In the genomic region with DNA sequence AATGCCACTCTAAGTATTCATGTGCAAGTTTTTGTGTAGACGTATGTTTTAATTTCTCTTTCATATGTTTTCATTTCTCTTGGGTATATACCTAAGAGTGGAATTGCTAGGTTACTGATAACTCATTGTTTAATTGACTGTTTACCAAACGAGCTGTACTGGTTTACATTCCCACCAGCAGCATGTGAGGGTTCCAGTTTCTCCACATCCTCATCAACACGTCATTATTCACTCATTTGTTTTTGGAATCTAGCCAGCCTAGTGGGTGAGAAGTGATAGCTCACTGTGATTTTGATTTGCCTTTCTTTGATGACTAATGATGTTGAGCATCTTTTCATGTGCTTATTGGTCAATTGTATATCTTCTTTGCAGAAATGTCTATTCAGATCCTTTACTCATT, we compare ENCODE assay signal across 13 cellular contexts. TPM values are rescaled to one million over a fixed set of nuclear protein-coding genes. Genes with fewer than 3 reads are reported as not detected.
DNase-seq lines count a peak whose midpoint lies in the region; ATAC-seq and TF ChIP-seq lines count a peak whose summit lies in the region.
"Had no signal": no experiment of that assay in that cellular context is flagged by ENCODE, and none has a peak within 500 bp of the region (broad histone marks: within the 10 kb centered on the region; RNA-seq: fewer than 3 reads in every experiment).

No MANE protein-coding gene starts in this region.

- 63% methylated on average over 3 of the region's 3 CpGs for WGBS in smooth muscle cell (ENCODE audit: low lambda C conversion rate)

- H3K27ac ChIP-seq in smooth muscle cell (ENCODE audit: low read depth): peak overlapping the region; percentile 85
- H3K27ac ChIP-seq: coronary artery, parathyroid adenoma had no signal

- H3K36me3 Mint-ChIP-seq in activated CD8-positive, alpha-beta memory T cell treated with anti-CD3 and anti-CD28 coated beads, Interleukin-2, amount 10 ng/mL, durations not matched to agents 7 days and 5 days: peaks cover 72% of the 10 kb centered on the region

- peaks cover 81% of the 10 kb centered on the region for H3K79me2 ChIP-seq in smooth muscle cell (ENCODE audit: low read depth)
- H3K79me2 ChIP-seq: parathyroid adenoma had no signal

- H3K4me2 ChIP-seq in smooth muscle cell: peak overlapping the region; percentile 70

- H3K4me3 Mint-ChIP-seq in activated CD8-positive, alpha-beta memory T cell treated with anti-CD3 and anti-CD28 coated beads, Interleukin-2, amount 10 ng/mL, durations not matched to agents 7 days and 5 days: no peak overlapping the region

- H3F3A ChIP-seq in smooth muscle cell (ENCODE audit: low read depth): peaks cover 6% of the 10 kb centered on the region

- DNase-seq in activated CD8-positive, alpha-beta memory T cell treated with anti-CD3 and anti-CD28 coated beads, Interleukin-2, amount 10 ng/mL, durations not matched to agents 7 days and 5 days: no peak
- DNase-seq in activated CD8-positive, alpha-beta memory T cell treated with anti-CD3 and anti-CD28 coated beads, Interleukin-2, amount 50 U/mL, for 4 hours: no peak
- DNase-seq in RKO (ENCODE audit: low spot score) (peak; percentile 97), epithelial cell of esophagus (ENCODE audit: low read depth) (peak; percentile 99), smooth muscle cell (lab: John Stamatoyannopoulos, UW; ENCODE audit: unreplicated experiment) (no peak), SW480 (ENCODE audit: low spot score) (no peak)
- DNase-seq: activated CD4-positive, alpha-beta T cell treated with anti-CD3 and anti-CD28 coated beads, Interleukin-2, amount 50 U/mL, for 48 hours; AML-193; NCI-H146 had no signal

- H3K9me3 Mint-ChIP-seq in activated CD8-positive, alpha-beta memory T cell treated with anti-CD3 and anti-CD28 coated beads, Interleukin-2, amount 10 ng/mL, durations not matched to agents 7 days and 5 days (ENCODE audit: low read depth): peaks cover 8% of the 10 kb centered on the region

- TF ChIP-seq CTCF in epithelial cell of esophagus (IDR thresholded peaks at IDR 0.05; ENCODE audit: insufficient read depth, low read depth, low read length, missing control alignments) (no peak), smooth muscle cell (IDR thresholded peaks at IDR 0.05; ENCODE audit: borderline replicate concordance, insufficient read depth, poor library complexity, severe bottlenecking) (no peak)

- H3K4me1 ChIP-seq in smooth muscle cell (ENCODE audit: low read depth): peaks cover 12% of the 10 kb centered on the region

- peaks cover 45% of the 10 kb centered on the region for H3K4me1 Mint-ChIP-seq in activated CD8-positive, alpha-beta memory T cell treated with anti-CD3 and anti-CD28 coated beads, Interleukin-2, amount 10 ng/mL, durations not matched to agents 7 days and 5 days

- ATAC-seq in activated CD8-positive, alpha-beta memory T cell treated with anti-CD3 and anti-CD28 coated beads, Interleukin-2, amount 10 ng/mL, durations not matched to agents 7 days and 5 days: no peak
- ATAC-seq in HG02840 (IDR thresholded peaks at IDR 0.05; ENCODE audit: low FRiP score, unreplicated experiment): no peak
- no peak for ATAC-seq in GM19467 (IDR thresholded peaks at IDR 0.05; ENCODE audit: unreplicated experiment)

- no peaks in the 10 kb centered on the region for H3K27me3 Mint-ChIP-seq in activated CD8-positive, alpha-beta memory T cell treated with anti-CD3 and anti-CD28 coated beads, Interleukin-2, amount 10 ng/mL, durations not matched to agents 7 days and 5 days

- H3K36me3 ChIP-seq in smooth muscle cell (ENCODE audit: low read depth): peaks cover 17% of the 10 kb centered on the region

- H3K4me3 ChIP-seq in epithelial cell of esophagus (ENCODE audit: low read length): no peak overlapping the region
- peak overlapping the region; percentile 6 for H3K4me3 ChIP-seq in smooth muscle cell
- H3K4me3 ChIP-seq: coronary artery had no signal

- H2AFZ ChIP-seq in smooth muscle cell (ENCODE audit: low read depth): no peak overlapping the region
- H2AFZ ChIP-seq: parathyroid adenoma had no signal

- CTCF ChIA-PET in activated CD8-positive, alpha-beta memory T cell treated with anti-CD3 and anti-CD28 coated beads, Interleukin-2, amount 10 ng/mL, durations not matched to agents 7 days and 5 days (lab: Charles Lee): interaction anchor here (0.6 to 15.2 kb wide), 6 partner anchors 10 to 28 kb away, joined by 3 to 137 read pairs (median 6); a partner anchor contains a TSS

- no peaks in the 10 kb centered on the region for H3K27me3 ChIP-seq in smooth muscle cell (ENCODE audit: low read depth)

- peak overlapping the region; percentile 63 for H3K9ac ChIP-seq in smooth muscle cell (ENCODE audit: low read depth)
- H3K9ac ChIP-seq: parathyroid adenoma had no signal

- H4K20me1 ChIP-seq in smooth muscle cell (ENCODE audit: low read depth): peaks cover 49% of the 10 kb centered on the region

- peaks cover 9% of the 10 kb centered on the region for H3K9me3 ChIP-seq in smooth muscle cell (replicated peaks; ENCODE audit: low read depth)

- peak overlapping the region; percentile 60 for H3K27ac Mint-ChIP-seq in activated CD8-positive, alpha-beta memory T cell treated with anti-CD3 and anti-CD28 coated beads, Interleukin-2, amount 10 ng/mL, durations not matched to agents 7 days and 5 days

RNA-seq across cellular contexts. Expression of a gene that starts 4.0 kb away (rescaled TPM):
- total RNA-seq in activated CD8-positive, alpha-beta memory T cell treated with anti-CD3 and anti-CD28 coated beads, Interleukin-2, amount 10 ng/mL, durations not matched to agents 7 days and 5 days: 100 to 1,000 TPM; 148 to 172 TPM
- total RNA-seq in smooth muscle cell: 29.3 and 34.7 TPM in 2 replicates
- 52.0 and 63.2 TPM in 2 replicates for polyA plus RNA-seq in smooth muscle cell

RNA-seq across cellular contexts. Expression of a gene that starts 10.2 kb away (rescaled TPM):
- total RNA-seq in activated CD8-positive, alpha-beta memory T cell treated with anti-CD3 and anti-CD28 coated beads, Interleukin-2, amount 10 ng/mL, durations not matched to agents 7 days and 5 days: 10 to 100 TPM; 10.7 to 26.4 TPM
- 14.9 and 23.9 TPM in 2 replicates for total RNA-seq in smooth muscle cell
- polyA plus RNA-seq in smooth muscle cell: 29.3 and 47.5 TPM in 2 replicates

RNA-seq across cellular contexts. Expression of a gene that starts 26.8 kb away (rescaled TPM):
- total RNA-seq in activated CD8-positive, alpha-beta memory T cell treated with anti-CD3 and anti-CD28 coated beads, Interleukin-2, amount 10 ng/mL, durations not matched to agents 7 days and 5 days: 100 to 1,000 TPM; 366 to 402 TPM
- 18.5 and 22.2 TPM in 2 replicates for total RNA-seq in smooth muscle cell
- 38.9 and 42.5 TPM in 2 replicates for polyA plus RNA-seq in smooth muscle cell

Comparison
In these comparisons a context has a peak if more than half of its experiments do, and no peak if none do; other contexts are left out.
1. DNase-seq: peak in RKO (single experiment) and epithelial cell of esophagus (single experiment); none in activated CD8-positive, alpha-beta memory T cell treated with anti-CD3 and anti-CD28 coated beads, Interleukin-2, amount 10 ng/mL, durations not matched to agents 7 days and 5 days (single experiment), activated CD8-positive, alpha-beta memory T cell treated with anti-CD3 and anti-CD28 coated beads, Interleukin-2, amount 50 U/mL, for 4 hours (single experiment), smooth muscle cell (single experiment) and SW480 (single experiment).
2. RNA of a gene that starts 26.8 kb away (total RNA-seq): 366 to 402 TPM in activated CD8-positive, alpha-beta memory T cell treated with anti-CD3 and anti-CD28 coated beads, Interleukin-2, amount 10 ng/mL, durations not matched to agents 7 days and 5 days; 18.5 to 22.2 TPM in smooth muscle cell; every median in the first group is over 10 times any median in the second.